Comparison of ENCODE assay signal across 25 cellular contexts in the genomic region with DNA sequence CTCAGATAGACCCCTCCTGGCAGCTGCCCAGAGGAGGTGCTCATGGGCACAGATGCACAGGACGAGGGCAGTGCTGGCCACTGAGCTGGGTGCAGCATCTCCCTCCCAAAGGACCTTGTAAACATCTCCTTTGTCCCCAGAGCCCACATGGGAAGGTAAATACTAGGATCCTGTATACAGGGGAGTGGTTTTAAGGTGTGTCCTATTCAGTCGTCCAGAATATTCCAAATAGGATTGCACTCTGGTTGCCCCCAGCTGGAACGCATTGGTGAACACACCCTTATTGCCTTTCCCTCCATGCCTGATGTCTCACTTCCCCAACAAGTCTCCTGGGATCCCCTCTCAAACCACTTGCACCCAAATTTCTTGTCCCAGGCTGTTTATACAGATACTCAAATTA.
"Had no signal": no experiment of that assay in that cellular context is flagged by ENCODE, and none has a peak within 500 bp of the region (broad histone marks: within the 10 kb centered on the region; RNA-seq: fewer than 3 reads in every experiment).

No MANE protein-coding gene starts in this region.

- H3K27ac ChIP-seq: body of pancreas, epithelial cell of prostate, gastroesophageal sphincter, neutrophil, pancreas, psoas muscle, right atrium auricular region, spleen, testis, uterus had no signal

- H3K4me1 Mint-ChIP-seq: activated CD4-positive, alpha-beta T cell treated with anti-CD3 and anti-CD28 coated beads for 36 hours; activated naive CD4-positive, alpha-beta T cell treated with anti-CD3 and anti-CD28 coated beads, Interleukin-2, amount 50 U/mL, for 24 hours had no signal

- ATAC-seq: activated CD4-positive, alpha-beta T cell treated with anti-CD3 and anti-CD28 coated beads for 36 hours; body of pancreas; gastroesophageal sphincter; natural killer cell treated with Interleukin-12 subunit alpha and Interleukin-12 subunit beta and Interleukin-15 and Interleukin-18, amount 100 ng/mL, for 72 hours; psoas muscle; WTC11 had no signal

- H3K4me1 ChIP-seq: gastroesophageal sphincter, psoas muscle, right atrium auricular region, uterus had no signal

- H3K36me3 Mint-ChIP-seq: activated naive CD4-positive, alpha-beta T cell treated with anti-CD3 and anti-CD28 coated beads, Interleukin-2, amount 50 U/mL, for 24 hours; natural killer cell treated with Interleukin-12 subunit alpha and Interleukin-12 subunit beta and Interleukin-15 and Interleukin-18, amount 100 ng/mL, for 72 hours; WTC11 had no signal

- DNase-seq: activated CD4-positive, alpha-beta T cell treated with anti-CD3 and anti-CD28 coated beads for 36 hours; activated CD4-positive, alpha-beta T cell treated with anti-CD3 and anti-CD28 coated beads, Interleukin-2, amount 50 U/mL, for 4 hours; activated CD8-positive, alpha-beta memory T cell treated with anti-CD3 and anti-CD28 coated beads for 24 hours; activated CD8-positive, alpha-beta memory T cell treated with anti-CD3 and anti-CD28 coated beads, Interleukin-2, amount 50 U/mL, for 4 hours; activated T-cell treated with anti-CD3 and anti-CD28 coated beads, Interleukin-2, amount 50 U/mL, for 48 hours; anterior cingulate cortex; body of pancreas; head of caudate nucleus; hypothalamus; midbrain; psoas muscle; stimulated activated CD4-positive, alpha-beta T cell treated with anti-CD3 and anti-CD28 coated beads, Interleukin-4, amount 100 ng/mL, for 1 hour; stimulated activated naive CD4-positive, alpha-beta T cell; testis; trophoblast cell; uterus had no signal

- H3K4me3 Mint-ChIP-seq: activated CD4-positive, alpha-beta T cell treated with anti-CD3 and anti-CD28 coated beads for 36 hours; activated naive CD4-positive, alpha-beta T cell treated with anti-CD3 and anti-CD28 coated beads, Interleukin-2, amount 50 U/mL, for 24 hours; natural killer cell treated with Interleukin-12 subunit alpha and Interleukin-12 subunit beta and Interleukin-15 and Interleukin-18, amount 100 ng/mL, for 72 hours; WTC11 had no signal

- H3K27me3 Mint-ChIP-seq: activated CD4-positive, alpha-beta T cell treated with anti-CD3 and anti-CD28 coated beads for 36 hours; activated naive CD4-positive, alpha-beta T cell treated with anti-CD3 and anti-CD28 coated beads, Interleukin-2, amount 50 U/mL, for 24 hours had no signal

- H3K9me3 ChIP-seq: body of pancreas, gastroesophageal sphincter, neutrophil, pancreas, psoas muscle, right atrium auricular region, spleen, testis, uterus had no signal

- H3K27ac Mint-ChIP-seq: activated CD4-positive, alpha-beta T cell treated with anti-CD3 and anti-CD28 coated beads for 36 hours; activated naive CD4-positive, alpha-beta T cell treated with anti-CD3 and anti-CD28 coated beads, Interleukin-2, amount 50 U/mL, for 24 hours; natural killer cell treated with Interleukin-12 subunit alpha and Interleukin-12 subunit beta and Interleukin-15 and Interleukin-18, amount 100 ng/mL, for 72 hours; WTC11 had no signal

- H3K27me3 ChIP-seq: body of pancreas, neutrophil, pancreas, right atrium auricular region, testis, uterus had no signal

- H3K9me3 Mint-ChIP-seq: activated naive CD4-positive, alpha-beta T cell treated with anti-CD3 and anti-CD28 coated beads, Interleukin-2, amount 50 U/mL, for 24 hours; natural killer cell treated with Interleukin-12 subunit alpha and Interleukin-12 subunit beta and Interleukin-15 and Interleukin-18, amount 100 ng/mL, for 72 hours; WTC11 had no signal

- H3K4me3 ChIP-seq: body of pancreas, gastroesophageal sphincter, pancreas, psoas muscle, right atrium auricular region, spleen, testis, uterus had no signal

- H3K36me3 ChIP-seq: gastroesophageal sphincter, neutrophil, pancreas, right atrium auricular region, spleen, uterus had no signal
